Comparison of ENCODE assay signal across 14 cellular contexts in the genomic region with DNA sequence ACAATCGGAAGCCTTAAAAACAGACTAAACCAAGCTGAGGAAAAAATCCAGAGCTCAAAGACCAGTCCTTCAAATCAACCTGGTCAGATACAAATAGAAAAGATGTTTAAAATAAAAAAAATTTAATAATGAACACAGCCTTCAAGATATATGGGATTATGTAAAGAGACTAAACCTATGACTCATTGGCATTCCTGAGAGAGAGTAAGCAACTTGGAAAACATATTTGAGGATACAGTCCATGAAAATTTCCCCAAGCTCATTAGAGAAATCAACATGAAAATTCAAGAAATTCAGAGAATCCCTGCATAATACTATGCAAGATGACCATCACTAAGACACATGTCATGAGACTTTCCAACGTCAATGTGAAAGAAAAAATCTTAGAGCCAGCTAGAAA.
A peak's percentile ranks its signal among the peaks of the same experiment; 100 is the strongest.
DNase-seq lines count a peak whose midpoint lies in the region; ATAC-seq and TF ChIP-seq lines count a peak whose summit lies in the region.
"Had no signal": no experiment of that assay in that cellular context is flagged by ENCODE, and none has a peak within 500 bp of the region (broad histone marks: within the 10 kb centered on the region; RNA-seq: fewer than 3 reads in every experiment).

No MANE protein-coding gene starts in this region.

- no peak overlapping the region for H3K4me3 ChIP-seq in PC-3 (ENCODE audit: low read length)
- H3K4me3 ChIP-seq: BLaER1 had no signal

- peaks cover 5% of the 10 kb centered on the region for H3F3A ChIP-seq in PC-3 (ENCODE audit: low read length, unreplicated experiment)

- H2AFZ ChIP-seq in PC-3 (ENCODE audit: low read length) = no peak overlapping the region

- peak overlapping the region; percentile 26 for H3K4me2 ChIP-seq in PC-3 (ENCODE audit: low read length)

- CTCF ChIA-PET in PC-3 (lab: Charles Lee) = interaction anchor here (0.6 kb wide), 2 partner anchors 65 to 588 kb away, joined by 3 to 12 read pairs; no protein-coding TSS in a partner anchor

- H3K27me3 ChIP-seq in PC-3 (ENCODE audit: low read length) (no peaks in the 10 kb centered on the region), foreskin keratinocyte (no peaks in the 10 kb centered on the region)
- H3K27me3 ChIP-seq: BLaER1 had no signal

- intact Hi-C loops in PC-3 (cut with micrococcal nuclease) = loop anchor here (1.0 to 5.0 kb wide), 3 partner anchors 452 to 571 kb away; no protein-coding TSS in a partner anchor

- BruUV-seq in PC-3 (replicated peaks; lab: Mats Ljungman, UMichigan) = no TSS peak

- no peak overlapping the region for H3K9ac ChIP-seq in PC-3 (ENCODE audit: low read length)
- H3K9ac ChIP-seq: BLaER1 had no signal

- peak; percentile 68 for ATAC-seq in PC-3
- peak; percentile 51 for ATAC-seq in foreskin keratinocyte
- ATAC-seq in HG02763 (IDR thresholded peaks at IDR 0.05; ENCODE audit: unreplicated experiment) = no peak

- peak; percentile 68 for DNase-seq in ELR (ENCODE audit: low read depth)
- peak; percentile 49 for DNase-seq in PC-3
- peak; percentile 17 for DNase-seq in dermis blood vessel endothelial cell
- peak; percentile 15 to 38 for DNase-seq in foreskin keratinocyte
- DNase-seq in DMS 273 treated with DMSO at 0.1 percent for 48 hours (lab: John Stamatoyannopoulos, UW) = no peak
- no peak for DNase-seq in NCI-H2171 treated with DMSO at 0.1 percent for 48 hours (lab: John Stamatoyannopoulos, UW)
- no peak for DNase-seq in retina
- DNase-seq: NCI-H1092 treated with DMSO at 0.1 percent for 48 hours, NCI-H1694 treated with DMSO at 0.1 percent for 48 hours, NCI-H446 treated with DMSO at 0.1 percent for 48 hours, NCI-H748 treated with DMSO at 0.1 percent for 48 hours, SHP77 had no signal

- H3K36me3 ChIP-seq in PC-3 (ENCODE audit: low read depth, low read length) = peaks cover 5% of the 10 kb centered on the region
- H3K36me3 ChIP-seq: BLaER1 had no signal

- H3K4me1 ChIP-seq in PC-3 (ENCODE audit: insufficient read depth, low read length) (peaks cover 21% of the 10 kb centered on the region), foreskin keratinocyte (peaks cover 8% of the 10 kb centered on the region)

- H3K9me2 ChIP-seq in PC-3 (replicated peaks; ENCODE audit: low read length) = no peaks in the 10 kb centered on the region

- POLR2A ChIA-PET in PC-3 (lab: Charles Lee; ENCODE audit: unreplicated experiment) = no interaction called here

- no peaks in the 10 kb centered on the region for H3K79me2 ChIP-seq in PC-3 (ENCODE audit: low read length)

- H4K20me1 ChIP-seq in PC-3 (ENCODE audit: low read length) = no peaks in the 10 kb centered on the region
- H4K20me1 ChIP-seq: BLaER1 had no signal

- 0 out of 2 replicates have a peak, but pooled peaks cover 5% of the 10 kb centered on the region for H3K9me3 ChIP-seq in PC-3 (ENCODE audit: low read length)

- TF ChIP-seq CTCF in PC-3 (conservative IDR thresholded peaks at IDR 0.05; ENCODE audit: low read depth, low read length) (no peak), foreskin keratinocyte (conservative IDR thresholded peaks at IDR 0.05) (no peak)

- peak overlapping the region; percentile 32 for H3K27ac ChIP-seq in PC-3 (ENCODE audit: low read length)
- H3K27ac ChIP-seq in foreskin keratinocyte = no peak overlapping the region
- H3K27ac ChIP-seq: BLaER1 had no signal

Comparison
In these comparisons a context has a peak if more than half of its experiments do, and no peak if none do; other contexts are left out.
1. DNase-seq: peak in ELR (single experiment), PC-3 (single experiment), dermis blood vessel endothelial cell (single experiment) and foreskin keratinocyte (2 of 2); none in DMS 273 treated with DMSO at 0.1 percent for 48 hours (single experiment), NCI-H2171 treated with DMSO at 0.1 percent for 48 hours (single experiment) and retina (single experiment).